In genomic region chr20:35699914-35700624, GRCh38 we compare ENCODE assay signal across 8 cellular contexts. TPM values are rescaled to one million over a fixed set of nuclear protein-coding genes. Genes with fewer than 3 reads are reported as not detected.
DNase-seq lines count a peak whose midpoint lies in the region; FAIRE-seq and TF ChIP-seq lines count a peak whose summit lies in the region.

No MANE protein-coding gene starts in this region.

- no peaks in the 10 kb centered on the region for H3K27me3 ChIP-seq in AG04450 (ENCODE audit: control insufficient read depth, insufficient read depth, low read length)
- H3K27me3 ChIP-seq in muscle layer of duodenum (ENCODE audit: low read depth, low read length), result no peaks in the 10 kb centered on the region

- DNase-seq in AG04450 (ENCODE audit: low read depth, low spot score) (no peak), LHCN-M2 (ENCODE audit: low read depth) (peak; percentile 13), caudate nucleus (lab: John Stamatoyannopoulos, UW) (no peak), D721Med (ENCODE audit: insufficient read length, low spot score) (no peak), Ammon's horn (ENCODE audit: low spot score) (no peak), NCI-H2196 (lab: John Stamatoyannopoulos, UW; ENCODE audit: unreplicated experiment) (no peak), nucleus accumbens (lab: John Stamatoyannopoulos, UW) (no peak)

- H3K9me3 ChIP-seq in AG04450 (ENCODE audit: control insufficient read depth, insufficient read depth, low read length), result peaks cover 4% of the 10 kb centered on the region; the same call in 1 of the 2 replicates
- no peaks in the 10 kb centered on the region for H3K9me3 ChIP-seq in muscle layer of duodenum (ENCODE audit: control insufficient read depth in 1 of 2, low read length in 2 of 2)

- peak overlapping the region; percentile 96 for H3K4me3 ChIP-seq in AG04450 (ENCODE audit: low read depth, low read length)
- peak overlapping the region; percentile 65 to 89 for H3K4me3 ChIP-seq in muscle layer of duodenum (ENCODE audit: low read depth in 1 of 2, low read length in 2 of 2)

- no peak for TF ChIP-seq CTCF in AG04450 (IDR thresholded peaks at IDR 0.05; ENCODE audit: low read depth, low read length)
- no peak for TF ChIP-seq CTCF in D721Med (IDR thresholded peaks at IDR 0.05; ENCODE audit: insufficient read depth, missing control alignments)

- H3K36me3 ChIP-seq in muscle layer of duodenum (ENCODE audit: control insufficient read depth in 1 of 2, insufficient read depth in 2 of 2, low read length in 2 of 2), result peaks cover 20 to 46% of the 10 kb centered on the region in 2 donors

- peak overlapping the region; percentile 88 for H3K27ac ChIP-seq in AG04450 (ENCODE audit: low read depth, low read length)
- H3K27ac ChIP-seq in caudate nucleus (ENCODE audit: low read depth, low read length), result peak overlapping the region; percentile 80
- peak overlapping the region; percentile 78 for H3K27ac ChIP-seq in muscle layer of duodenum (ENCODE audit: low read length)

- peaks cover 12 to 22% of the 10 kb centered on the region in 2 donors for H3K4me1 ChIP-seq in muscle layer of duodenum (ENCODE audit: control insufficient read depth in 1 of 2, insufficient read depth in 2 of 2, low read length in 2 of 2)

- CTCF ChIA-PET in AG04450 (lab: Charles Lee), result interaction anchor here (0.6 to 0.9 kb wide), 4 partner anchors 8 to 254 kb away, joined by 3 to 4 read pairs (median 3); partner anchors contain the start of gene SCAND1

- POLR2A ChIA-PET in AG04450 (lab: Yijun Ruan, JAX), result interaction anchor here (0.6 to 1.7 kb wide), 7 partner anchors 35 to 234 kb away, joined by 3 to 8 read pairs (median 4); partner anchors contain the start of gene RBM39

- FAIRE-seq in D721Med (lab: Jason Lieb, UNC), result no peak

RNA-seq across cellular contexts. Expression of gene ROMO1, which starts 0.9 kb away (rescaled TPM):
- polyA plus RNA-seq in AG04450 (2011; rRNA removed), result 177 and 261 TPM in 2 replicates
- polyA minus RNA-seq in AG04450 (2011; rRNA and poly(A)+ RNA removed), result 19.5 and 22.6 TPM in 2 replicates
- 277 and 325 TPM in 2 replicates for total RNA-seq in LHCN-M2 (2014; rRNA removed)
- polyA plus RNA-seq in LHCN-M2 (2012), result 606 TPM

RNA-seq across cellular contexts. Expression of gene NFS1, which starts 0.9 kb away (rescaled TPM):
- 43.8 and 44.4 TPM in 2 replicates for polyA plus RNA-seq in AG04450 (2011; rRNA removed)
- 21.2 and 21.3 TPM in 2 replicates for polyA minus RNA-seq in AG04450 (2011; rRNA and poly(A)+ RNA removed)
- 23.0 and 32.4 TPM in 2 replicates for total RNA-seq in LHCN-M2 (2014; rRNA removed)
- polyA plus RNA-seq in LHCN-M2 (2012), result 21.8 TPM

RNA-seq across cellular contexts. Expression of gene CPNE1, which starts 35.4 kb away (rescaled TPM):
- 93.5 and 95.1 TPM in 2 replicates for polyA plus RNA-seq in AG04450 (2011; rRNA removed)
- polyA minus RNA-seq in AG04450 (2011; rRNA and poly(A)+ RNA removed), result 91.7 and 92.6 TPM in 2 replicates
- total RNA-seq in LHCN-M2 (2014; rRNA removed), result 148 and 168 TPM in 2 replicates
- polyA plus RNA-seq in LHCN-M2 (2012), result 244 TPM

RNA-seq across cellular contexts. Expression of gene RBM12, which starts 35.4 kb away (rescaled TPM):
- 73.0 and 91.1 TPM in 2 replicates for polyA plus RNA-seq in AG04450 (2011; rRNA removed)
- polyA minus RNA-seq in AG04450 (2011; rRNA and poly(A)+ RNA removed), result 183 and 208 TPM in 2 replicates
- total RNA-seq in LHCN-M2 (2014; rRNA removed), result 45.7 and 46.2 TPM in 2 replicates
- polyA plus RNA-seq in LHCN-M2 (2012), result 27.6 TPM

RNA-seq across cellular contexts. Expression of gene RBM39, which starts 42.0 kb away (rescaled TPM):
- polyA plus RNA-seq in AG04450 (2011; rRNA removed), result 144 and 162 TPM in 2 replicates
- 113 and 190 TPM in 2 replicates for polyA minus RNA-seq in AG04450 (2011; rRNA and poly(A)+ RNA removed)
- total RNA-seq in LHCN-M2 (2014; rRNA removed), result 195 and 210 TPM in 2 replicates
- polyA plus RNA-seq in LHCN-M2 (2012), result 67.2 TPM
